ENCODE assay signal across 7 cellular contexts in genomic region chr14:106000029-106000511, GRCh38.
DNase-seq lines count a peak whose midpoint lies in the region; ATAC-seq and TF ChIP-seq lines count a peak whose summit lies in the region.
"Not testable (repeated sequence)": the region's sequence is repeated elsewhere in the genome, so short reads cannot be mapped to it uniquely, and the experiment has no call there.

No MANE protein-coding gene starts in this region.

- ATAC-seq in GM19452 (IDR thresholded peaks at IDR 0.05; ENCODE audit: unreplicated experiment) (peak; percentile 33), HG02623 (IDR thresholded peaks at IDR 0.05; ENCODE audit: unreplicated experiment) (peak; percentile 56), HG03354 (IDR thresholded peaks at IDR 0.05; ENCODE audit: poor library complexity, severe bottlenecking, unreplicated experiment) (peak; percentile 53)

- TF ChIP-seq CTCF in GM13977 (IDR thresholded peaks at IDR 0.05; ENCODE audit: extremely low read depth, insufficient read depth, missing control alignments) = peak; percentile 89

- peak overlapping the region; percentile 28 for H3K27ac Mint-ChIP-seq in activated naive CD4-positive, alpha-beta T cell treated with anti-CD3 and anti-CD28 coated beads, Interleukin-2, amount 10 ng/mL, durations not matched to agents 7 days and 5 days

- H3K36me3 Mint-ChIP-seq in activated naive CD4-positive, alpha-beta T cell treated with anti-CD3 and anti-CD28 coated beads, Interleukin-2, amount 10 ng/mL, durations not matched to agents 7 days and 5 days = not testable (repeated sequence)

- not testable (repeated sequence) for H3K4me3 Mint-ChIP-seq in activated naive CD4-positive, alpha-beta T cell treated with anti-CD3 and anti-CD28 coated beads, Interleukin-2, amount 10 ng/mL, durations not matched to agents 7 days and 5 days

- not testable (repeated sequence) for H3K9me3 Mint-ChIP-seq in activated naive CD4-positive, alpha-beta T cell treated with anti-CD3 and anti-CD28 coated beads, Interleukin-2, amount 10 ng/mL, durations not matched to agents 7 days and 5 days

- in situ Hi-C loops in GM13977 (cut with MboI; ENCODE audit: low pct_unique_long_range_greater_than_20kb, low sequenced_read_pairs, unreplicated experiment) = loop anchor here (10.0 kb wide), 1 partner anchor 325 kb away; no protein-coding TSS in a partner anchor

- peaks cover 57% of the 10 kb centered on the region for H3K4me1 Mint-ChIP-seq in activated naive CD4-positive, alpha-beta T cell treated with anti-CD3 and anti-CD28 coated beads, Interleukin-2, amount 10 ng/mL, durations not matched to agents 7 days and 5 days

- not testable (repeated sequence) for H3K27me3 Mint-ChIP-seq in activated naive CD4-positive, alpha-beta T cell treated with anti-CD3 and anti-CD28 coated beads, Interleukin-2, amount 10 ng/mL, durations not matched to agents 7 days and 5 days

- CTCF ChIA-PET in activated naive CD4-positive, alpha-beta T cell treated with anti-CD3 and anti-CD28 coated beads, Interleukin-2, amount 10 ng/mL, durations not matched to agents 7 days and 5 days (lab: Charles Lee) = interaction anchor here (0.6 to 3.0 kb wide), 11 partner anchors 8 to 162 kb away, joined by 3 to 45 read pairs (median 8); no protein-coding TSS in a partner anchor

- DNase-seq in GM13977 (ENCODE audit: low spot score) = peak; percentile 2
- peak; percentile 89 for DNase-seq in activated CD4-positive, alpha-beta T cell treated with anti-CD3 and anti-CD28 coated beads for 48 hours
- DNase-seq in activated naive CD4-positive, alpha-beta T cell treated with anti-CD3 and anti-CD28 coated beads, Interleukin-2, amount 10 ng/mL, durations not matched to agents 7 days and 5 days = peak; percentile 48
- DNase-seq in stimulated activated CD4-positive, alpha-beta T cell treated with anti-CD3 and anti-CD28 coated beads, Interleukin-12 subunit alpha, Interleukin-12 subunit beta, amount 100 ng/mL, for 48 hours (ENCODE audit: low read depth in 2 of 3, low spot score in 1 of 3) = peak; percentile 67 to 80 (median 69)

Comparison
In these comparisons a context has a peak if more than half of its experiments do, and no peak if none do; other contexts are left out.
1. Peak in every context shown above with its lines: DNase-seq and ATAC-seq.
2. DNase-seq: peak in every context shown above with its lines; median percentile 89 in activated CD4-positive, alpha-beta T cell treated with anti-CD3 and anti-CD28 coated beads for 48 hours; 69 in stimulated activated CD4-positive, alpha-beta T cell treated with anti-CD3 and anti-CD28 coated beads, Interleukin-12 subunit alpha, Interleukin-12 subunit beta, amount 100 ng/mL, for 48 hours; 48 in activated naive CD4-positive, alpha-beta T cell treated with anti-CD3 and anti-CD28 coated beads, Interleukin-2, amount 10 ng/mL, durations not matched to agents 7 days and 5 days; 2 in GM13977.